In genomic region chr18:63099026-63099840, GRCh38 we compare ENCODE assay signal across 8 cellular contexts.
DNase-seq lines count a peak whose midpoint lies in the region; ATAC-seq, FAIRE-seq and TF ChIP-seq lines count a peak whose summit lies in the region.
"Had no signal": no experiment of that assay in that cellular context is flagged by ENCODE, and none has a peak within 500 bp of the region (broad histone marks: within the 10 kb centered on the region; RNA-seq: fewer than 3 reads in every experiment).

No MANE protein-coding gene starts in this region.

- H3K9me3 ChIP-seq in osteoblast (ENCODE audit: low read depth, low read length) (no peaks in the 10 kb centered on the region), BE2C (no peaks in the 10 kb centered on the region), mammary epithelial cell (replicated peaks; ENCODE audit: insufficient read depth, low read length) (no peaks in the 10 kb centered on the region)

- H3K27me3 ChIP-seq in osteoblast (ENCODE audit: insufficient read depth, low read length) (peaks cover 29% of the 10 kb centered on the region), BE2C (no peaks in the 10 kb centered on the region), mammary epithelial cell (ENCODE audit: insufficient read depth, low read length) (no peaks in the 10 kb centered on the region)

- H3K9ac ChIP-seq in mammary epithelial cell (ENCODE audit: insufficient read depth, low read length) = no peak overlapping the region

- H3K36me3 ChIP-seq in osteoblast (ENCODE audit: insufficient read depth, low read length) (no peaks in the 10 kb centered on the region), BE2C (no peaks in the 10 kb centered on the region), mammary epithelial cell (ENCODE audit: insufficient read depth, low read length) (no peaks in the 10 kb centered on the region)

- H3K4me3 ChIP-seq in osteoblast (ENCODE audit: insufficient read depth, low read length) (no peak overlapping the region), BE2C (ENCODE audit: low read depth, low read length) (no peak overlapping the region), mammary epithelial cell (replicated peaks in 1 of 3; ENCODE audit: insufficient read depth in 1 of 3, low read depth in 2 of 3, low read length in 3 of 3) (no peak overlapping the region)

- FAIRE-seq in HTR-8/SVneo (lab: Jason Lieb, UNC) = no peak
- FAIRE-seq: colon had no signal

- dilution Hi-C loops in mammary epithelial cell (cut with HindIII; ENCODE audit: low sequenced_read_pairs) = no loop called here

- CTCF ChIA-PET in mammary epithelial cell (lab: Charles Lee; ENCODE audit: low non-redundant PET) = no interaction called here

- peak overlapping the region; percentile 47 for H2AFZ ChIP-seq in osteoblast (ENCODE audit: low read length)
- no peak overlapping the region for H2AFZ ChIP-seq in mammary epithelial cell (ENCODE audit: low read depth, low read length)

- H3K4me1 ChIP-seq in osteoblast (ENCODE audit: insufficient read depth, low read length) (no peaks in the 10 kb centered on the region), BE2C (peaks cover 15% of the 10 kb centered on the region), mammary epithelial cell (ENCODE audit: insufficient read depth, low read length) (no peaks in the 10 kb centered on the region)

- no peak overlapping the region for H3K4me2 ChIP-seq in osteoblast (ENCODE audit: insufficient read depth, low read length)
- H3K4me2 ChIP-seq in mammary epithelial cell (ENCODE audit: insufficient read depth, low read depth, low read length) = no peak overlapping the region

- in situ Hi-C loops in mammary epithelial cell (cut with MboI; ENCODE audit: low sequenced_read_pairs in 2 of 2) = no loop called here

- ATAC-seq in GM19438 (IDR thresholded peaks at IDR 0.05; ENCODE audit: low read depth, unreplicated experiment) = peak; percentile 4
- ATAC-seq in HG03354 (IDR thresholded peaks at IDR 0.05; ENCODE audit: poor library complexity, severe bottlenecking, unreplicated experiment) = peak; percentile 8

- H3K79me2 ChIP-seq in osteoblast (ENCODE audit: insufficient read depth, low read length) = no peaks in the 10 kb centered on the region
- H3K79me2 ChIP-seq in mammary epithelial cell (ENCODE audit: insufficient read depth, low read length) = no peaks in the 10 kb centered on the region

- no TSS peak for BruUV-seq in mammary epithelial cell (replicated peaks; lab: Mats Ljungman, UMichigan)

- H4K20me1 ChIP-seq in osteoblast (ENCODE audit: insufficient read depth, low read length) (no peaks in the 10 kb centered on the region), mammary epithelial cell (ENCODE audit: insufficient read depth, low read length) (no peaks in the 10 kb centered on the region)

- intact Hi-C loops in mammary epithelial cell (cut with micrococcal nuclease) = no loop called here

- DNase-seq in amniotic epithelial cell (ENCODE audit: low read depth) = peak; percentile 35
- DNase-seq in osteoblast (ENCODE audit: insufficient read length, low spot score, missing footprints) = peak; percentile 38
- DNase-seq in BE2C = no peak
- no peak for DNase-seq in HTR-8/SVneo (ENCODE audit: insufficient read length, low spot score)
- DNase-seq in mammary epithelial cell = no peak

- TF ChIP-seq CTCF in osteoblast (IDR thresholded peaks at IDR 0.05; ENCODE audit: extremely low read depth, low read depth, low read length) (no peak), BE2C (IDR thresholded peaks at IDR 0.05; ENCODE audit: low read depth, low read length) (no peak), mammary epithelial cell (conservative IDR thresholded peaks at IDR 0.05 in 1 of 2, IDR thresholded peaks at IDR 0.05 in 1 of 2; ENCODE audit: extremely low read depth in 1 of 2, insufficient read depth in 1 of 2, low read depth in 1 of 2, low read length in 2 of 2) (no peak)

- WGBS in mammary epithelial cell (ENCODE audit: low coverage, missing lambda C conversion rate) = 73% methylated on average over 15 of the region's 16 CpGs

- H3K27ac ChIP-seq in osteoblast (ENCODE audit: low read depth, low read length) (no peak overlapping the region), mammary epithelial cell (ENCODE audit: insufficient read depth, low read depth, low read length) (no peak overlapping the region)

Comparison
In these comparisons a context has a peak if more than half of its experiments do, and no peak if none do; other contexts are left out.
1. DNase-seq: peak in amniotic epithelial cell (single experiment) and osteoblast (single experiment); none in BE2C (single experiment), HTR-8/SVneo (single experiment) and mammary epithelial cell (single experiment).